8 cellular contexts compared by ENCODE assay signal in the genomic region with DNA sequence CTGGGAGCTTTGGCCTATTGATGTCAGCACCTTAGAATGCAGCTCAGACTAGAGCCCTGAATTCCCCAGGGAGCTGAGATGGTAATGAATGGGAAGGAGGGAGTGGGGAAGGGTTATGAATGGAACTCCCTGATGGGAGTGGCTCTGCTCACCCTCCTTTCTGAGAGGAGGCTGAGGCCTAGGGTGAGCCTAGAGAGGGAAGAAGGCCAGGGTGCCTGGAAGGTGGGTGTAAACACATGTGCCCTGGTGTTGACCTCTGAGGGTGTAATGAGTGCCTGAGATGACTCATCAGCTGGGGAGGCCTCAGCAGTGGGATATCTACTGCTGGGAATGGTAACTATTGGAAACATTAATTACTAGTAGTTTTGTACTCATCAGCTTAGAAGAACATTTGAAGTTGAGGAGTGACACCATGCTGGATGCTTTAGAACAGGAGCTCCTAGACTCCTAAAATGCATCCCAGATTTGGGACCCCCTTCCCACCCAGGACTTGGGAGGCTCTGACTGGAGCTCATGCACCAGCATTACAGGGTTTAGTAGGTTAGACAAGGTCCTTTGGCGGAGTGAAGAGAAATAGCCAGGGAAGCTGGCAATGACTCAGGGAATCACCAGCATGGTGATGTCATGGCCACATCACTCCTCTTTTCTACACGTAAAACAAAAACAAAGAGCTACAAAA. TPM values are rescaled to one million over a fixed set of nuclear protein-coding genes. Genes with fewer than 3 reads are reported as not detected.
DNase-seq lines count a peak whose midpoint lies in the region; TF ChIP-seq lines count a peak whose summit lies in the region.

No MANE protein-coding gene starts in this region.

- peaks cover 97% of the 10 kb centered on the region for H3K36me3 Mint-ChIP-seq in stimulated activated naive CD8-positive, alpha-beta T cell treated with anti-CD3 and anti-CD28 coated beads, Interleukin-15, Interleukin-2, amounts not matched to agents 100 ng/mL and 50 ng/mL, for 24 hours (ENCODE audit: low read depth)

- TF ChIP-seq RAD21 in Ishikawa (IDR thresholded peaks at IDR 0.05; ENCODE audit: low read depth) = no peak

- no peak for TF ChIP-seq CTCF in astrocyte of the cerebellum (IDR thresholded peaks at IDR 0.05; ENCODE audit: low read depth, low read length, missing control alignments)

- no peak overlapping the region for H3K4me3 Mint-ChIP-seq in stimulated activated naive CD8-positive, alpha-beta T cell treated with anti-CD3 and anti-CD28 coated beads, Interleukin-15, Interleukin-2, amounts not matched to agents 100 ng/mL and 50 ng/mL, for 24 hours

- peak; percentile 94 for DNase-seq in Daoy (ENCODE audit: low read depth)
- DNase-seq in astrocyte of the cerebellum (ENCODE audit: low read depth) = peak; percentile 83
- peak; percentile 95 for DNase-seq in iris pigment epithelial cell (ENCODE audit: low read depth)
- DNase-seq in posterior vena cava (ENCODE audit: low spot score) = no peak
- DNase-seq in GM19238 (ENCODE audit: insufficient read length, low spot score) = no peak
- DNase-seq in NCI-H345 treated with DMSO at 0.1 percent for 48 hours (lab: John Stamatoyannopoulos, UW; ENCODE audit: unreplicated experiment) = no peak

- H3K27ac Mint-ChIP-seq in stimulated activated naive CD8-positive, alpha-beta T cell treated with anti-CD3 and anti-CD28 coated beads, Interleukin-15, Interleukin-2, amounts not matched to agents 100 ng/mL and 50 ng/mL, for 24 hours = peak overlapping the region; percentile 75

- in situ Hi-C loops in astrocyte of the cerebellum (cut with HindIII; ENCODE audit: low sequenced_read_pairs) = no loop called here

- H3K4me3 ChIP-seq in astrocyte of the cerebellum (ENCODE audit: low read depth, low read length) = no peak overlapping the region

- TF ChIP-seq EP300 in Ishikawa (IDR thresholded peaks at IDR 0.05; ENCODE audit: borderline replicate concordance) = no peak

- peaks cover 42% of the 10 kb centered on the region for H3K4me1 Mint-ChIP-seq in stimulated activated naive CD8-positive, alpha-beta T cell treated with anti-CD3 and anti-CD28 coated beads, Interleukin-15, Interleukin-2, amounts not matched to agents 100 ng/mL and 50 ng/mL, for 24 hours (ENCODE audit: low read depth)

- H3K27me3 Mint-ChIP-seq in stimulated activated naive CD8-positive, alpha-beta T cell treated with anti-CD3 and anti-CD28 coated beads, Interleukin-15, Interleukin-2, amounts not matched to agents 100 ng/mL and 50 ng/mL, for 24 hours = no peaks in the 10 kb centered on the region

- H3K9me3 Mint-ChIP-seq in stimulated activated naive CD8-positive, alpha-beta T cell treated with anti-CD3 and anti-CD28 coated beads, Interleukin-15, Interleukin-2, amounts not matched to agents 100 ng/mL and 50 ng/mL, for 24 hours = no peaks in the 10 kb centered on the region

- intact Hi-C loops in posterior vena cava (cut with DNase I) = loop anchor here in 1 of 2 donors (5.0 kb wide), 1 partner anchor 74 kb away; the partner anchor contains the start of gene ARID1A

TF ChIP-seq in Ishikawa, 13 proteins besides CTCF, POLR2A, EP300 and RAD21:
- TF ChIP-seq EGR1 (IDR thresholded peaks at IDR 0.05) (no peak), CEBPB (IDR thresholded peaks at IDR 0.05) (no peak), TEAD4 (IDR thresholded peaks at IDR 0.05) (peak; percentile 46; the same call in 1 of the 2 replicates), USF1 (IDR thresholded peaks at IDR 0.05) (no peak)

RNA-seq across cellular contexts. Expression of gene PIGV, which starts 16.0 kb away (rescaled TPM):
- 7.9 and 9.0 TPM in 2 replicates for total RNA-seq in Daoy (2014; rRNA removed; shearing (Covaris generic))
- total RNA-seq in posterior vena cava = 1 to 10 TPM; 6.3 to 7.9 TPM

RNA-seq across cellular contexts. Expression of gene ZDHHC18, which starts 54.7 kb away (rescaled TPM):
- total RNA-seq in Daoy (2014; rRNA removed; shearing (Covaris generic)) = 10.7 and 13.9 TPM in 2 replicates
- 10 to 100 TPM; 17.4 to 17.7 TPM for total RNA-seq in posterior vena cava

Comparison
In these comparisons a context has a peak if more than half of its experiments do, and no peak if none do; other contexts are left out.
1. DNase-seq: peak in Daoy (single experiment), astrocyte of the cerebellum (single experiment) and iris pigment epithelial cell (single experiment); none in posterior vena cava (single experiment), GM19238 (single experiment) and NCI-H345 treated with DMSO at 0.1 percent for 48 hours (single experiment).